ENCODE assay signal across 9 cellular contexts in genomic region chr3:133578548-133579191, GRCh38. TPM values are rescaled to one million over a fixed set of nuclear protein-coding genes. Genes with fewer than 3 reads are reported as not detected.
DNase-seq lines count a peak whose midpoint lies in the region; ATAC-seq, FAIRE-seq and TF ChIP-seq lines count a peak whose summit lies in the region.
"Had no signal": no experiment of that assay in that cellular context is flagged by ENCODE, and none has a peak within 500 bp of the region (broad histone marks: within the 10 kb centered on the region; RNA-seq: fewer than 3 reads in every experiment).

No MANE protein-coding gene starts in this region.

- peaks cover 65% of the 10 kb centered on the region for H3K4me1 ChIP-seq in Karpas-422 (ENCODE audit: low read length)

- peaks cover 56% of the 10 kb centered on the region for H4K20me1 ChIP-seq in Karpas-422 (ENCODE audit: insufficient read depth, low read depth, low read length)
- H4K20me1 ChIP-seq in neural cell (ENCODE audit: insufficient read depth) = no peaks in the 10 kb centered on the region

- H3K9me2 ChIP-seq in Karpas-422 (replicated peaks; ENCODE audit: insufficient read depth, low read length) (no peaks in the 10 kb centered on the region), neural cell (ENCODE audit: insufficient read depth, low read length) (no peaks in the 10 kb centered on the region)

- no peak for FAIRE-seq in D721Med (lab: Jason Lieb, UNC)

- TF ChIP-seq EP300 in neural cell (conservative IDR thresholded peaks at IDR 0.05; ENCODE audit: poor library complexity, severe bottlenecking) = no peak

- DNase-seq in D721Med (ENCODE audit: insufficient read length, low spot score) = no peak
- DNase-seq in Karpas-422 = peak; percentile 66
- peak; percentile 57 to 70 for DNase-seq in cardiac fibroblast (ENCODE audit: low read depth in 2 of 2)
- no peak for DNase-seq in DMS79 (lab: John Stamatoyannopoulos, UW)
- no peak for DNase-seq in NCI-H2029 (lab: John Stamatoyannopoulos, UW)
- DNase-seq in NCI-H1417 treated with DMSO at 0.1 percent for 48 hours (lab: John Stamatoyannopoulos, UW) = no peak
- DNase-seq: activated B cell treated with CpG ODN at 0.5 μM for 24 hours had no signal

- H3K4me3 ChIP-seq in Karpas-422 (ENCODE audit: low read length) (peak overlapping the region; percentile 97), cardiac fibroblast (replicated peaks in 1 of 2; ENCODE audit: low read depth in 2 of 2, low read length in 2 of 2) (peak overlapping the region in 1 of 2 donors; percentile 7), neural cell (ENCODE audit: low read length) (no peak overlapping the region)

- H3K9me3 ChIP-seq in Karpas-422 (ENCODE audit: low read length) (no peaks in the 10 kb centered on the region), neural cell (ENCODE audit: low read length) (no peaks in the 10 kb centered on the region)

- H3K79me2 ChIP-seq in Karpas-422 (ENCODE audit: low read length) (peaks cover 83% of the 10 kb centered on the region), neural cell (replicated peaks; ENCODE audit: insufficient read depth, low read length) (peaks cover 31% of the 10 kb centered on the region)

- no peaks in the 10 kb centered on the region for H3F3A ChIP-seq in neural cell (ENCODE audit: insufficient read depth, low read length, poor library complexity, severe bottlenecking)

- H3K4me2 ChIP-seq in Karpas-422 (ENCODE audit: low read depth, low read length, poor library complexity, severe bottlenecking) (peak overlapping the region; percentile 94), neural cell (ENCODE audit: low read length) (no peak overlapping the region)

- H2AFZ ChIP-seq in Karpas-422 (ENCODE audit: low read length) = no peak overlapping the region
- H2AFZ ChIP-seq in neural cell (ENCODE audit: low read depth, low read length) = no peak overlapping the region

- peak overlapping the region; percentile 100 for H3K27ac ChIP-seq in Karpas-422 (ENCODE audit: low read length)
- H3K27ac ChIP-seq in neural cell (ENCODE audit: low read length) = no peak overlapping the region

- peak; percentile 65 for TF ChIP-seq RAD21 in neural cell (conservative IDR thresholded peaks at IDR 0.05)

- peak; percentile 53 for TF ChIP-seq CTCF in D721Med (IDR thresholded peaks at IDR 0.05; ENCODE audit: insufficient read depth, missing control alignments)
- peak; percentile 64 for TF ChIP-seq CTCF in cardiac fibroblast (IDR thresholded peaks at IDR 0.05; ENCODE audit: low read depth, low read length)
- peak; percentile 75 for TF ChIP-seq CTCF in neural cell (IDR thresholded peaks at IDR 0.05; ENCODE audit: poor library complexity, severe bottlenecking)

- no peaks in the 10 kb centered on the region for H3K27me3 ChIP-seq in Karpas-422 (ENCODE audit: low read length)
- no peaks in the 10 kb centered on the region for H3K27me3 ChIP-seq in neural cell (ENCODE audit: insufficient read depth, low read depth, low read length)

- no peak for ATAC-seq in GM18511 (IDR thresholded peaks at IDR 0.05; ENCODE audit: unreplicated experiment)

- H3K9ac ChIP-seq in Karpas-422 (ENCODE audit: low read length) = peak overlapping the region; percentile 93; the same call in 1 of the 2 replicates
- H3K9ac ChIP-seq in neural cell (ENCODE audit: low read length) = no peak overlapping the region

- H3K36me3 ChIP-seq in Karpas-422 (ENCODE audit: insufficient read depth, low read length) (peaks cover 80% of the 10 kb centered on the region), neural cell (ENCODE audit: insufficient read depth, low read length) (peaks cover 6% of the 10 kb centered on the region)

TF ChIP-seq in neural cell, 6 proteins besides CTCF, POLR2A, EP300 and RAD21:
- no peak for TF ChIP-seq TAF1 (IDR thresholded peaks at IDR 0.05; ENCODE audit: low read depth)
- peak; percentile 78 for TF ChIP-seq SMC3 (conservative IDR thresholded peaks at IDR 0.05; ENCODE audit: poor library complexity)

RNA-seq across cellular contexts. Expression of gene CDV3, which starts 5.2 kb away (rescaled TPM):
- 772 and 806 TPM in 2 replicates for total RNA-seq in Karpas-422 (2014; rRNA removed; shearing (Covaris generic); ENCODE audit: low replicate concordance)
- 77.1 and 89.3 TPM in 2 replicates for polyA plus RNA-seq in neural cell
- 111 and 116 TPM in 2 replicates for polyA minus RNA-seq in neural cell

Comparison
In these comparisons a context has a peak if more than half of its experiments do, and no peak if none do; other contexts are left out.
1. DNase-seq: peak in Karpas-422 (single experiment) and cardiac fibroblast (2 of 2); none in D721Med (single experiment), DMS79 (single experiment), NCI-H2029 (single experiment) and NCI-H1417 treated with DMSO at 0.1 percent for 48 hours (single experiment).
2. Peak in every context shown above with its lines, with median percentiles within 50 percentile points of each other: CTCF ChIP-seq.